Comparison of ENCODE assay signal across 8 cellular contexts in genomic region chrX:55488559-55489314, GRCh38. TPM values are rescaled to one million over a fixed set of nuclear protein-coding genes. Genes with fewer than 3 reads are reported as not detected.
DNase-seq lines count a peak whose midpoint lies in the region; ATAC-seq and TF ChIP-seq lines count a peak whose summit lies in the region.

No MANE protein-coding gene starts in this region.

- peak; percentile 30 to 80 (median 64) for DNase-seq in CD8-positive, alpha-beta T cell
- DNase-seq in activated naive CD8-positive, alpha-beta T cell treated with anti-CD3 and anti-CD28 coated beads, Interleukin-2, amount 50 U/mL, for 24 hours, result peak; percentile 43
- DNase-seq in left ventricle myocardium inferior, result peak; percentile 66
- peak; percentile 52 for DNase-seq in renal cortical epithelial cell (ENCODE audit: low read depth)
- DNase-seq in mesenteric fat pad (ENCODE audit: low spot score), result no peak

- H3K27ac Mint-ChIP-seq in CD8-positive, alpha-beta T cell, result peak overlapping the region; percentile 96
- peak overlapping the region; percentile 85 for H3K27ac Mint-ChIP-seq in activated naive CD8-positive, alpha-beta T cell treated with anti-CD3 and anti-CD28 coated beads, Interleukin-2, amount 50 U/mL, for 24 hours

- peaks cover 14% of the 10 kb centered on the region for H3K4me1 Mint-ChIP-seq in CD8-positive, alpha-beta T cell (ENCODE audit: low read depth)
- peaks cover 14% of the 10 kb centered on the region for H3K4me1 Mint-ChIP-seq in activated naive CD8-positive, alpha-beta T cell treated with anti-CD3 and anti-CD28 coated beads, Interleukin-2, amount 50 U/mL, for 24 hours

- peaks cover 10% of the 10 kb centered on the region for H3K4me1 ChIP-seq in CD8-positive, alpha-beta T cell (ENCODE audit: insufficient read depth, low read length)
- peaks cover 13% of the 10 kb centered on the region for H3K4me1 ChIP-seq in HUES6 (ENCODE audit: control insufficient read depth, insufficient read depth, low read length)
- H3K4me1 ChIP-seq in left ventricle myocardium inferior, result peaks cover 8% of the 10 kb centered on the region

- intact Hi-C loops in CD8-positive, alpha-beta T cell (cut with DNase I, micrococcal nuclease), result loop anchor here in 1 of 2 experiments (10.0 kb wide), 1 partner anchor 236 kb away; no protein-coding TSS in a partner anchor
- intact Hi-C loops in left ventricle myocardium inferior (cut with micrococcal nuclease), result no loop called here

- peak overlapping the region; percentile 92 for H3K9ac ChIP-seq in HUES6 (ENCODE audit: low read length)

- H3K9me3 Mint-ChIP-seq in CD8-positive, alpha-beta T cell, result no peaks in the 10 kb centered on the region
- no peaks in the 10 kb centered on the region for H3K9me3 Mint-ChIP-seq in activated naive CD8-positive, alpha-beta T cell treated with anti-CD3 and anti-CD28 coated beads, Interleukin-2, amount 50 U/mL, for 24 hours

- H3K36me3 Mint-ChIP-seq in CD8-positive, alpha-beta T cell, result peaks cover 2% of the 10 kb centered on the region
- no peaks in the 10 kb centered on the region for H3K36me3 Mint-ChIP-seq in activated naive CD8-positive, alpha-beta T cell treated with anti-CD3 and anti-CD28 coated beads, Interleukin-2, amount 50 U/mL, for 24 hours (ENCODE audit: low read depth)

- no peak for TF ChIP-seq CTCF in CD8-positive, alpha-beta T cell (IDR thresholded peaks at IDR 0.05)
- TF ChIP-seq CTCF in left ventricle myocardium inferior (IDR thresholded peaks at IDR 0.05; ENCODE audit: borderline replicate concordance), result no peak

- no peaks in the 10 kb centered on the region for H3K36me3 ChIP-seq in CD8-positive, alpha-beta T cell (ENCODE audit: insufficient read depth, low read length)
- H3K36me3 ChIP-seq in HUES6 (ENCODE audit: control insufficient read depth, insufficient read depth, low read length) (peaks cover 5% of the 10 kb centered on the region; the same call in 1 of the 2 replicates), left ventricle myocardium inferior (no peaks in the 10 kb centered on the region)

- H3K9me3 ChIP-seq in CD8-positive, alpha-beta T cell (ENCODE audit: low read length), result no peaks in the 10 kb centered on the region
- H3K9me3 ChIP-seq in HUES6 (ENCODE audit: control insufficient read depth, insufficient read depth, low read depth, low read length), result peaks cover 4% of the 10 kb centered on the region; the same call in 1 of the 2 replicates
- H3K9me3 ChIP-seq in left ventricle myocardium inferior (replicated peaks), result no peaks in the 10 kb centered on the region

- peak; percentile 78 for ATAC-seq in CD8-positive, alpha-beta T cell
- ATAC-seq in GM19467 (IDR thresholded peaks at IDR 0.05; ENCODE audit: unreplicated experiment) (peak; percentile 43), SK-N-SH treated with all-trans-retinoic acid at 6 μM for 48 hours (peak; percentile 81)
- ATAC-seq in activated naive CD8-positive, alpha-beta T cell treated with anti-CD3 and anti-CD28 coated beads, Interleukin-2, amount 50 U/mL, for 24 hours, result peak; percentile 63

- H3K27ac ChIP-seq in CD8-positive, alpha-beta T cell (ENCODE audit: low read depth, low read length), result peak overlapping the region; percentile 94
- H3K27ac ChIP-seq in HUES6 (ENCODE audit: low read depth, low read length), result peak overlapping the region; percentile 81; the same call in 1 of the 2 replicates
- peak overlapping the region; percentile 90 for H3K27ac ChIP-seq in left ventricle myocardium inferior (replicated peaks)

- H3K27me3 Mint-ChIP-seq in CD8-positive, alpha-beta T cell (ENCODE audit: low read depth), result no peaks in the 10 kb centered on the region
- H3K27me3 Mint-ChIP-seq in activated naive CD8-positive, alpha-beta T cell treated with anti-CD3 and anti-CD28 coated beads, Interleukin-2, amount 50 U/mL, for 24 hours, result no peaks in the 10 kb centered on the region

- CTCF ChIA-PET in CD8-positive, alpha-beta T cell (lab: Charles Lee), result interaction anchor here (0.7 to 1.6 kb wide), 8 partner anchors 8 to 1445 kb away, joined by 3 to 11 read pairs (median 3); partner anchors contain the start of genes MAGEH1 and RRAGB

- H3K27me3 ChIP-seq in CD8-positive, alpha-beta T cell (ENCODE audit: insufficient read depth, low read length), result no peaks in the 10 kb centered on the region
- H3K27me3 ChIP-seq in HUES6 (ENCODE audit: control insufficient read depth, insufficient read depth, low read length), result no peaks in the 10 kb centered on the region
- no peaks in the 10 kb centered on the region for H3K27me3 ChIP-seq in left ventricle myocardium inferior (ENCODE audit: low read depth)

- peak overlapping the region; percentile 90 for H3K4me3 ChIP-seq in CD8-positive, alpha-beta T cell (ENCODE audit: low read depth, low read length)
- H3K4me3 ChIP-seq in HUES6 (ENCODE audit: low read depth, low read length) (peak overlapping the region; percentile 70), left ventricle myocardium inferior (peak overlapping the region; percentile 79)

- POLR2A ChIA-PET in CD8-positive, alpha-beta T cell (lab: Charles Lee), result interaction anchor here (0.8 to 3.7 kb wide), 9 partner anchors 37 to 1445 kb away, joined by 3 to 38 read pairs (median 4); partner anchors contain the start of genes APEX2, MAGEH1, PHF8 and RRAGB

- peak overlapping the region; percentile 93 for H3K4me3 Mint-ChIP-seq in CD8-positive, alpha-beta T cell
- peak overlapping the region; percentile 86 for H3K4me3 Mint-ChIP-seq in activated naive CD8-positive, alpha-beta T cell treated with anti-CD3 and anti-CD28 coated beads, Interleukin-2, amount 50 U/mL, for 24 hours

TF ChIP-seq in SK-N-SH treated with all-trans-retinoic acid at 6 μM for 48 hours, 23 proteins besides CTCF, POLR2A, EP300 and RAD21:
- no peak for TF ChIP-seq CSDC2 (CRISPR knock-in tag; IDR thresholded peaks at IDR 0.05)
- no peak for TF ChIP-seq PATZ1 (CRISPR knock-in tag; IDR thresholded peaks at IDR 0.05; ENCODE audit: borderline replicate concordance)
- TF ChIP-seq CREB5 (CRISPR knock-in tag; IDR thresholded peaks at IDR 0.05; ENCODE audit: low read depth), result no peak
- TF ChIP-seq ZNF70 (CRISPR knock-in tag; IDR thresholded peaks at IDR 0.05), result no peak
- TF ChIP-seq ARNTL (CRISPR knock-in tag; IDR thresholded peaks at IDR 0.05; ENCODE audit: borderline replicate concordance, low read depth), result no peak
- TF ChIP-seq ISL1 (CRISPR knock-in tag; IDR thresholded peaks at IDR 0.05), result no peak
- TF ChIP-seq ZFP3 (CRISPR knock-in tag; IDR thresholded peaks at IDR 0.05), result no peak
- no peak for TF ChIP-seq GLIS3 (CRISPR knock-in tag; IDR thresholded peaks at IDR 0.05)
- TF ChIP-seq SNAI2 (CRISPR knock-in tag; IDR thresholded peaks at IDR 0.05), result no peak
- TF ChIP-seq PPARA (CRISPR knock-in tag; IDR thresholded peaks at IDR 0.05; ENCODE audit: borderline replicate concordance), result no peak

RNA-seq across cellular contexts. Expression of gene USP51, which starts 0.9 kb away (rescaled TPM):
- total RNA-seq in CD8-positive, alpha-beta T cell, result 1 to 10 TPM; 2.1 to 2.8 TPM
- total RNA-seq in left ventricle myocardium inferior, result 1.4 TPM
- total RNA-seq in renal cortical epithelial cell, result 1.0 and 4.5 TPM in 2 replicates
- total RNA-seq in mesenteric fat pad, result 1.1 TPM

RNA-seq across cellular contexts. Expression of gene MAGEH1, which starts 36.8 kb away (rescaled TPM):
- 10 to 100 TPM; 13.0 to 14.7 TPM for total RNA-seq in CD8-positive, alpha-beta T cell
- total RNA-seq in left ventricle myocardium inferior (10.7 TPM), renal cortical epithelial cell (18.9 and 19.7 TPM in 2 replicates), mesenteric fat pad (19.1 TPM)
